24 cellular contexts compared by ENCODE assay signal in the genomic region with DNA sequence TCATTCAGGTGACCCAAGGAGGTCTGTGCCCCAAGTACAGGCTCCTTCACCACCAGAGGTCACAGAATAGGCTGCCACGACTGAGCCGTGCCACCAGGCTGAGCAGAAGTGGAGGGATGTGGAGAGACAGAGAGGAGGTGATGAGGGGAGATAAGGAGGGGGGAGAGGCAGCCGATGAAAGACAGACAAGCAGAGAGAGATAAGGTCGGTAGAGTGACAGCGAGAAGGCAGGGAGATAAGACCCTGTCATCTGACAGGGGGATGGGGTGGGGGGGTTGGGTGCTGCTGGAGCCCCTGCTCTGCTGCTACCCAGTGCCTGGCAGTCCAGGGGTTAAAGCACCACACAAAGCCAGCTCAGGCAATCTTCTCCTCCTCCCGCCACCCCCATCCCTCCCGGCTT.
DNase-seq lines count a peak whose midpoint lies in the region; ATAC-seq and TF ChIP-seq lines count a peak whose summit lies in the region.
"Had no signal": no experiment of that assay in that cellular context is flagged by ENCODE, and none has a peak within 500 bp of the region (broad histone marks: within the 10 kb centered on the region; RNA-seq: fewer than 3 reads in every experiment).

No MANE protein-coding gene starts in this region.

- H3K9me3 Mint-ChIP-seq in neural crest cell, result no peaks in the 10 kb centered on the region
- no peaks in the 10 kb centered on the region for H3K9me3 Mint-ChIP-seq in activated naive CD8-positive, alpha-beta T cell treated with anti-CD3 and anti-CD28 coated beads for 36 hours
- H3K9me3 Mint-ChIP-seq: CD14-positive monocyte; CD8-positive, alpha-beta memory T cell; GM23338; IgD-negative memory B cell had no signal

- in situ Hi-C loops in KBM-7 (cut with MboI; ENCODE audit: low pct_unique_long_range_greater_than_20kb, low sequenced_read_pairs), result no loop called here

- WGBS in heart right ventricle, 2 donors, result 25 to 26% methylated on average over 7 of the region's 7 CpGs

- TF ChIP-seq POLR2A in erythroblast (IDR thresholded peaks at IDR 0.05; ENCODE audit: low read length), result no peak

- no peaks in the 10 kb centered on the region for H3K36me3 ChIP-seq in heart right ventricle
- H3K36me3 ChIP-seq: SJSA1 had no signal

- H3K4me3 ChIP-seq in heart right ventricle, result no peak overlapping the region
- H3K4me3 ChIP-seq: GM12878, GM23338, SJSA1 had no signal

- peaks cover 0 to 21% (median 3%) of the 10 kb centered on the region in 9 donors for H3K4me1 ChIP-seq in heart right ventricle
- H3K4me1 ChIP-seq: SJSA1 had no signal

- peak overlapping the region; percentile 83 for H3K27ac Mint-ChIP-seq in neural crest cell (ENCODE audit: unreplicated experiment)
- H3K27ac Mint-ChIP-seq in activated naive CD8-positive, alpha-beta T cell treated with anti-CD3 and anti-CD28 coated beads for 36 hours, result no peak overlapping the region
- H3K27ac Mint-ChIP-seq: B cell, GM23338, IgD-negative memory B cell had no signal

- TF ChIP-seq CTCF in neural crest cell (conservative IDR thresholded peaks at IDR 0.05) (no peak), heart right ventricle (IDR thresholded peaks at IDR 0.05) (no peak)

- no peaks in the 10 kb centered on the region for H3K27me3 ChIP-seq in heart right ventricle
- H3K27me3 ChIP-seq: SJSA1 had no signal

- DNase-seq in NCI-H2227 (lab: John Stamatoyannopoulos, UW; ENCODE audit: unreplicated experiment) (peak; percentile 15), NCI-H2227 treated with DMSO at 0.1 percent for 48 hours (lab: John Stamatoyannopoulos, UW) (no peak), KBM-7 (peak; percentile 10), erythroblast (lab: John Stamatoyannopoulos, UW) (peak; percentile 24 to 54), neural crest cell (ENCODE audit: low read depth, low spot score) (no peak), heart right ventricle (no peak), Right ventricle myocardium superior (no peak)
- DNase-seq in activated naive CD8-positive, alpha-beta T cell treated with anti-CD3 and anti-CD28 coated beads for 36 hours, result no peak
- DNase-seq: DMS 273 treated with DMSO at 0.1 percent for 48 hours, DMS79, NCI-H1436, NCI-H187 treated with DMSO at 0.1 percent for 48 hours, NCI-H2171 treated with DMSO at 0.1 percent for 48 hours, NCI-H524 treated with DMSO at 0.1 percent for 48 hours, NCI-H774 had no signal

- ATAC-seq in heart right ventricle (no peak), Right ventricle myocardium superior (ENCODE audit: poor library complexity) (no peak)

- peaks cover 18% of the 10 kb centered on the region for H3K27me3 Mint-ChIP-seq in neural crest cell (ENCODE audit: low read depth)
- no peaks in the 10 kb centered on the region for H3K27me3 Mint-ChIP-seq in activated naive CD8-positive, alpha-beta T cell treated with anti-CD3 and anti-CD28 coated beads for 36 hours

- no peaks in the 10 kb centered on the region for H3K9me3 ChIP-seq in heart right ventricle
- H3K9me3 ChIP-seq: SJSA1 had no signal

- intact Hi-C loops in heart right ventricle (cut with DNase I), result loop anchor here in 2 of 10 donors (5.0 kb wide), 2 partner anchors 102 to 107 kb away; no protein-coding TSS in a partner anchor
- intact Hi-C loops in Right ventricle myocardium superior (cut with DNase I), result no loop called here

- H3K4me3 Mint-ChIP-seq in neural crest cell, result no peak overlapping the region
- no peak overlapping the region for H3K4me3 Mint-ChIP-seq in activated naive CD8-positive, alpha-beta T cell treated with anti-CD3 and anti-CD28 coated beads for 36 hours
- H3K4me3 Mint-ChIP-seq: B cell, CD14-positive monocyte, GM23338 had no signal

- H3K4me1 Mint-ChIP-seq in neural crest cell, result peaks cover 19% of the 10 kb centered on the region
- peaks cover 3% of the 10 kb centered on the region for H3K4me1 Mint-ChIP-seq in activated naive CD8-positive, alpha-beta T cell treated with anti-CD3 and anti-CD28 coated beads for 36 hours
- H3K4me1 Mint-ChIP-seq: B cell, IgD-negative memory B cell had no signal

- H3K36me3 Mint-ChIP-seq in neural crest cell (ENCODE audit: low read depth), result no peaks in the 10 kb centered on the region
- no peaks in the 10 kb centered on the region for H3K36me3 Mint-ChIP-seq in activated naive CD8-positive, alpha-beta T cell treated with anti-CD3 and anti-CD28 coated beads for 36 hours
- H3K36me3 Mint-ChIP-seq: CD14-positive monocyte; CD8-positive, alpha-beta memory T cell; IgD-negative memory B cell had no signal

- H3K27ac ChIP-seq in heart right ventricle, result no peak overlapping the region
- H3K27ac ChIP-seq: 22Rv1, HL-60, SJSA1 had no signal

Comparison
In these comparisons a context has a peak if more than half of its experiments do, and no peak if none do; other contexts are left out.
1. DNase-seq: peak in NCI-H2227 (single experiment), KBM-7 (single experiment) and erythroblast (2 of 2); none in NCI-H2227 treated with DMSO at 0.1 percent for 48 hours (single experiment), neural crest cell (single experiment), heart right ventricle (0 of 2), Right ventricle myocardium superior (single experiment) and activated naive CD8-positive, alpha-beta T cell treated with anti-CD3 and anti-CD28 coated beads for 36 hours (single experiment).